In genomic region chr9:132319421-132320110, GRCh38 we compare ENCODE assay signal across 16 cellular contexts. TPM values are rescaled to one million over a fixed set of nuclear protein-coding genes. Genes with fewer than 3 reads are reported as not detected.
DNase-seq lines count a peak whose midpoint lies in the region; ATAC-seq lines count a peak whose summit lies in the region.
"Had no signal": no experiment of that assay in that cellular context is flagged by ENCODE, and none has a peak within 500 bp of the region (broad histone marks: within the 10 kb centered on the region; RNA-seq: fewer than 3 reads in every experiment).

No MANE protein-coding gene starts in this region.

- no peak overlapping the region for H3K27ac ChIP-seq in iPS-18a (ENCODE audit: low read length)
- H3K27ac ChIP-seq: parathyroid adenoma, PC-9 had no signal

- POLR2A ChIA-PET in activated naive CD8-positive, alpha-beta T cell treated with anti-CD3 and anti-CD28 coated beads, Interleukin-2, amount 10 ng/mL, durations not matched to agents 7 days and 5 days (lab: Charles Lee): interaction anchor here (0.6 kb wide), 1 partner anchor 16 kb away, joined by 8 read pairs; no protein-coding TSS in a partner anchor

- peak overlapping the region; percentile 52 for H3K27ac Mint-ChIP-seq in activated naive CD8-positive, alpha-beta T cell treated with anti-CD3 and anti-CD28 coated beads, Interleukin-2, amount 10 ng/mL, durations not matched to agents 7 days and 5 days
- H3K27ac Mint-ChIP-seq in activated naive CD8-positive, alpha-beta T cell treated with anti-CD3 and anti-CD28 coated beads for 36 hours: no peak overlapping the region
- peak overlapping the region; percentile 15 for H3K27ac Mint-ChIP-seq in stimulated activated naive B cell treated with anti-CD40 and anti-IgM and Interleukin-4, amounts not matched to agents 10 μg/mL and 1 μg/mL and 100 μg/mL, for 72 hours
- H3K27ac Mint-ChIP-seq: activated naive CD4-positive, alpha-beta T cell treated with anti-CD3 and anti-CD28 coated beads, Interleukin-2, amount 10 ng/mL, durations not matched to agents 7 days and 5 days had no signal

- H3K36me3 Mint-ChIP-seq in activated naive CD8-positive, alpha-beta T cell treated with anti-CD3 and anti-CD28 coated beads, Interleukin-2, amount 10 ng/mL, durations not matched to agents 7 days and 5 days: peaks cover 39% of the 10 kb centered on the region
- peaks cover 28% of the 10 kb centered on the region for H3K36me3 Mint-ChIP-seq in activated naive CD8-positive, alpha-beta T cell treated with anti-CD3 and anti-CD28 coated beads for 36 hours
- peaks cover 32 to 33% of the 10 kb centered on the region in 2 donors for H3K36me3 Mint-ChIP-seq in stimulated activated naive B cell treated with anti-CD40 and anti-IgM and Interleukin-4, amounts not matched to agents 10 μg/mL and 1 μg/mL and 100 μg/mL, for 72 hours

- no peaks in the 10 kb centered on the region for H3K9me3 Mint-ChIP-seq in activated naive CD8-positive, alpha-beta T cell treated with anti-CD3 and anti-CD28 coated beads, Interleukin-2, amount 10 ng/mL, durations not matched to agents 7 days and 5 days
- no peaks in the 10 kb centered on the region for H3K9me3 Mint-ChIP-seq in activated naive CD8-positive, alpha-beta T cell treated with anti-CD3 and anti-CD28 coated beads for 36 hours
- H3K9me3 Mint-ChIP-seq in stimulated activated naive B cell treated with anti-CD40 and anti-IgM and Interleukin-4, amounts not matched to agents 10 μg/mL and 1 μg/mL and 100 μg/mL, for 72 hours: no peaks in the 10 kb centered on the region
- H3K9me3 Mint-ChIP-seq: activated naive CD4-positive, alpha-beta T cell treated with anti-CD3 and anti-CD28 coated beads, Interleukin-2, amount 10 ng/mL, durations not matched to agents 7 days and 5 days had no signal

- no peaks in the 10 kb centered on the region for H3K27me3 ChIP-seq in iPS-18a (ENCODE audit: control insufficient read depth, insufficient read depth, low read length)

- peaks cover 38% of the 10 kb centered on the region for H3K36me3 ChIP-seq in iPS-18a (ENCODE audit: control insufficient read depth, low read depth, low read length)

- no peak for ATAC-seq in activated naive CD8-positive, alpha-beta T cell treated with anti-CD3 and anti-CD28 coated beads, Interleukin-2, amount 10 ng/mL, durations not matched to agents 7 days and 5 days (ENCODE audit: low read depth)
- no peak for ATAC-seq in stimulated activated naive B cell treated with anti-CD40 and anti-IgM and Interleukin-4, amounts not matched to agents 10 μg/mL and 1 μg/mL and 100 μg/mL, for 72 hours (replicated peaks)
- no peak for ATAC-seq in GM21529 (IDR thresholded peaks at IDR 0.05; ENCODE audit: unreplicated experiment)

- H3K27me3 Mint-ChIP-seq in activated naive CD8-positive, alpha-beta T cell treated with anti-CD3 and anti-CD28 coated beads, Interleukin-2, amount 10 ng/mL, durations not matched to agents 7 days and 5 days: no peaks in the 10 kb centered on the region
- no peaks in the 10 kb centered on the region for H3K27me3 Mint-ChIP-seq in activated naive CD8-positive, alpha-beta T cell treated with anti-CD3 and anti-CD28 coated beads for 36 hours
- no peaks in the 10 kb centered on the region for H3K27me3 Mint-ChIP-seq in stimulated activated naive B cell treated with anti-CD40 and anti-IgM and Interleukin-4, amounts not matched to agents 10 μg/mL and 1 μg/mL and 100 μg/mL, for 72 hours
- H3K27me3 Mint-ChIP-seq: activated naive CD4-positive, alpha-beta T cell treated with anti-CD3 and anti-CD28 coated beads, Interleukin-2, amount 10 ng/mL, durations not matched to agents 7 days and 5 days had no signal

- no peak for DNase-seq in activated naive CD8-positive, alpha-beta T cell treated with anti-CD3 and anti-CD28 coated beads, Interleukin-2, amount 10 ng/mL, durations not matched to agents 7 days and 5 days
- no peak for DNase-seq in activated naive CD8-positive, alpha-beta T cell treated with anti-CD3 and anti-CD28 coated beads for 36 hours
- peak; percentile 72 for DNase-seq in amniotic epithelial cell (ENCODE audit: low read depth)
- no peak for DNase-seq in stimulated activated naive B cell treated with anti-CD40 and anti-IgM and Interleukin-4, amounts not matched to agents 10 μg/mL and 1 μg/mL and 100 μg/mL, for 72 hours
- DNase-seq in NCI-H510A treated with DMSO at 0.1 percent for 48 hours (lab: John Stamatoyannopoulos, UW): no peak
- DNase-seq in NCI-H82 treated with DMSO at 0.1 percent for 48 hours (lab: John Stamatoyannopoulos, UW; ENCODE audit: unreplicated experiment): no peak
- DNase-seq: ACHN; activated naive CD4-positive, alpha-beta T cell treated with anti-CD3 and anti-CD28 coated beads, Interleukin-2, amount 10 ng/mL, durations not matched to agents 7 days and 5 days; DMS 273 treated with DMSO at 0.1 percent for 48 hours; GOT3; T-helper 9 cell had no signal

- H3K4me1 Mint-ChIP-seq in activated naive CD8-positive, alpha-beta T cell treated with anti-CD3 and anti-CD28 coated beads, Interleukin-2, amount 10 ng/mL, durations not matched to agents 7 days and 5 days: peaks cover 27% of the 10 kb centered on the region
- peaks cover 20% of the 10 kb centered on the region for H3K4me1 Mint-ChIP-seq in activated naive CD8-positive, alpha-beta T cell treated with anti-CD3 and anti-CD28 coated beads for 36 hours
- peaks cover 24 to 25% of the 10 kb centered on the region in 2 donors for H3K4me1 Mint-ChIP-seq in stimulated activated naive B cell treated with anti-CD40 and anti-IgM and Interleukin-4, amounts not matched to agents 10 μg/mL and 1 μg/mL and 100 μg/mL, for 72 hours

- H3K9me3 ChIP-seq in iPS-18a (ENCODE audit: control insufficient read depth, low read depth, low read length): no peaks in the 10 kb centered on the region

- H3K9ac ChIP-seq in iPS-18a (ENCODE audit: low read length): no peak overlapping the region
- H3K9ac ChIP-seq: parathyroid adenoma had no signal

- H3K4me1 ChIP-seq in iPS-18a (ENCODE audit: control insufficient read depth, low read depth, low read length): peaks cover 15% of the 10 kb centered on the region
- H3K4me1 ChIP-seq: parathyroid adenoma had no signal

- H3K4me3 ChIP-seq in iPS-18a (ENCODE audit: low read length): peak overlapping the region; percentile 15
- H3K4me3 ChIP-seq: lung, PC-9 had no signal

- no peak overlapping the region for H3K4me3 Mint-ChIP-seq in activated naive CD8-positive, alpha-beta T cell treated with anti-CD3 and anti-CD28 coated beads, Interleukin-2, amount 10 ng/mL, durations not matched to agents 7 days and 5 days
- no peak overlapping the region for H3K4me3 Mint-ChIP-seq in activated naive CD8-positive, alpha-beta T cell treated with anti-CD3 and anti-CD28 coated beads for 36 hours
- H3K4me3 Mint-ChIP-seq in stimulated activated naive B cell treated with anti-CD40 and anti-IgM and Interleukin-4, amounts not matched to agents 10 μg/mL and 1 μg/mL and 100 μg/mL, for 72 hours: no peak overlapping the region
- H3K4me3 Mint-ChIP-seq: activated naive CD4-positive, alpha-beta T cell treated with anti-CD3 and anti-CD28 coated beads, Interleukin-2, amount 10 ng/mL, durations not matched to agents 7 days and 5 days had no signal

RNA-seq across cellular contexts. Expression of gene SETX, which starts 35.2 kb away (rescaled TPM):
- 10 to 100 TPM; 64.0 to 69.4 TPM for total RNA-seq in activated naive CD8-positive, alpha-beta T cell treated with anti-CD3 and anti-CD28 coated beads, Interleukin-2, amount 10 ng/mL, durations not matched to agents 7 days and 5 days
- 10 to 100 TPM; 34.8 to 34.9 TPM for total RNA-seq in activated naive CD8-positive, alpha-beta T cell treated with anti-CD3 and anti-CD28 coated beads for 36 hours
